Comparison of ENCODE assay signal across 12 cellular contexts in the genomic region with DNA sequence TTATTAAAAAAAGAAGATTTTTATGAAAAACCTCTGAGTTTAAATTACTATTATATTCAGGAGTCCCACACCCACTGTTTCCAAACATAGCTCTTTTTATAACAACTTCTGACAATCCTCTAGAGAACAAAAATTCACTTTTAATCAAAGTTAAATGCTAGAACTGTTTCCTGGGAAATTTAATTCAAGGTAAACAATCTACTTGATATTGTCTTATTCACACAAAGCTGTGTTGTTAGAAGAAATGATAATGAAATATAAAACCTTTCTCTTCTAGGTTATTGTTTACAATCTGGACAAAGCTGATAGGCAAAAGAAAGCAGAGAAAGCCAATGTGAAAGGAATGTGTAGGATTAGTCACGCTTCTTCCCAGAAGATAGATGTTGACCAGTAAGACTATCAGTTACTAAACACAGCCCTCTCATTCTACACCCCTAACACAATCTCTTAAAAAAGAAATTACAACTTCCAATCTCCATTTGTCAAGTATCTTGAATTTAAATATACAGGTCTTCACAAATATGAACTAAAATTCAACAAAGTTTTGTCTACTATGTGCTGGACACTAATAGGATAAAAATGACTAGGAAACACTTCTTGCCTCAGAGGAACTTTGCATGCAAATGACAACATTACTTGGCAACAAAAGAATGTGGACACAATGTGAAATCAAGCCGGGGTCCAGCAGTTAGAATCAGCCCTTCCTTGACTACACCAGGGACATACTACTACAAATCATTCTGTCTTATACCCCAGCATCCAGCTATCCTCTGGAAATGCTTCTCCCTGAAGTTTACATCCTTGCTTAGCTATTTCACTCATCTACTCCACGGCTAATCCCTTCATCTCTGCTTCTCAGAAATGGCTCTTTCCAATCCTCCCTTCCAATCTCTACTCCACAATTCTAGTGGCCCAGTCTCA.
DNase-seq lines count a peak whose midpoint lies in the region; ATAC-seq and TF ChIP-seq lines count a peak whose summit lies in the region.
"Had no signal": no experiment of that assay in that cellular context is flagged by ENCODE, and none has a peak within 500 bp of the region (broad histone marks: within the 10 kb centered on the region; RNA-seq: fewer than 3 reads in every experiment).

No MANE protein-coding gene starts in this region.

- peaks cover 11% of the 10 kb centered on the region for H3K9me3 ChIP-seq in lower lobe of right lung

- in situ Hi-C loops in brain microvascular endothelial cell (cut with HindIII; ENCODE audit: low pct_ligation_motif_present, low sequenced_read_pairs) = no loop called here

- peaks cover 11% of the 10 kb centered on the region for H3K9me3 Mint-ChIP-seq in T-helper 2 cell treated with Interferon-gamma antibody and Interleukin-4, amounts not matched to agents 5 μg/mL and 100 μg/mL, for 36 hours

- H3K27me3 ChIP-seq in ACC112 (ENCODE audit: insufficient read depth, low read length) (no peaks in the 10 kb centered on the region), brain microvascular endothelial cell (replicated peaks) (no peaks in the 10 kb centered on the region), lower lobe of right lung (ENCODE audit: low read depth) (no peaks in the 10 kb centered on the region)
- H3K27me3 ChIP-seq: BLaER1 treated with 17β-estradiol and CSF1 and Interleukin-3, amounts not matched to agents 10 nM and 100 nM had no signal

- peak; percentile 21 for DNase-seq in HFF-Myc (ENCODE audit: extremely low read depth, low read depth)
- DNase-seq in brain microvascular endothelial cell = peak; percentile 71
- peak; percentile 57 for DNase-seq in islet precursor cell
- DNase-seq in lower lobe of right lung = no peak
- no peak for DNase-seq in mesenteric fat pad (ENCODE audit: low spot score)
- DNase-seq in T-helper 2 cell treated with Interferon-gamma antibody and Interleukin-4, amounts not matched to agents 5 μg/mL and 100 μg/mL, for 36 hours (ENCODE audit: low spot score) = no peak
- DNase-seq: activated CD4-positive, alpha-beta memory T cell treated with anti-CD3 and anti-CD28 coated beads, Interleukin-2, amount 10 ng/mL, durations not matched to agents 7 days and 5 days had no signal

- no peaks in the 10 kb centered on the region for H3K36me3 Mint-ChIP-seq in T-helper 2 cell treated with Interferon-gamma antibody and Interleukin-4, amounts not matched to agents 5 μg/mL and 100 μg/mL, for 36 hours (ENCODE audit: low read depth)

- no peaks in the 10 kb centered on the region for H3K36me3 ChIP-seq in ACC112 (ENCODE audit: insufficient read depth, low read length)
- H3K36me3 ChIP-seq in brain microvascular endothelial cell (replicated peaks) = no peaks in the 10 kb centered on the region
- no peaks in the 10 kb centered on the region for H3K36me3 ChIP-seq in lower lobe of right lung

- no peak overlapping the region for H3K27ac Mint-ChIP-seq in T-helper 2 cell treated with Interferon-gamma antibody and Interleukin-4, amounts not matched to agents 5 μg/mL and 100 μg/mL, for 36 hours
- H3K27ac Mint-ChIP-seq: activated CD4-positive, alpha-beta memory T cell treated with anti-CD3 and anti-CD28 coated beads, Interleukin-2, amount 10 ng/mL, durations not matched to agents 7 days and 5 days; IgD-negative memory B cell; stimulated activated naive CD8-positive, alpha-beta T cell treated with anti-CD3 and anti-CD28 coated beads, Interleukin-15, Interleukin-2, amounts not matched to agents 100 ng/mL and 50 ng/mL, for 24 hours had no signal

- no peaks in the 10 kb centered on the region for H3K27me3 Mint-ChIP-seq in T-helper 2 cell treated with Interferon-gamma antibody and Interleukin-4, amounts not matched to agents 5 μg/mL and 100 μg/mL, for 36 hours (ENCODE audit: low read depth)
- H3K27me3 Mint-ChIP-seq: activated CD4-positive, alpha-beta memory T cell treated with anti-CD3 and anti-CD28 coated beads, Interleukin-2, amount 10 ng/mL, durations not matched to agents 7 days and 5 days; IgD-negative memory B cell; stimulated activated naive CD8-positive, alpha-beta T cell treated with anti-CD3 and anti-CD28 coated beads, Interleukin-15, Interleukin-2, amounts not matched to agents 100 ng/mL and 50 ng/mL, for 24 hours had no signal

- H3K4me1 Mint-ChIP-seq in T-helper 2 cell treated with Interferon-gamma antibody and Interleukin-4, amounts not matched to agents 5 μg/mL and 100 μg/mL, for 36 hours (ENCODE audit: low read depth) = no peaks in the 10 kb centered on the region
- H3K4me1 Mint-ChIP-seq: activated CD4-positive, alpha-beta memory T cell treated with anti-CD3 and anti-CD28 coated beads, Interleukin-2, amount 10 ng/mL, durations not matched to agents 7 days and 5 days had no signal

- H3K4me1 ChIP-seq in ACC112 (ENCODE audit: control insufficient read depth, insufficient read depth, low read length, unreplicated experiment) (peaks cover 12% of the 10 kb centered on the region), lower lobe of right lung (no peaks in the 10 kb centered on the region)
- H3K4me1 ChIP-seq: BLaER1 treated with 17β-estradiol and CSF1 and Interleukin-3, amounts not matched to agents 10 nM and 100 nM had no signal

- H3K27ac ChIP-seq in ACC112 (ENCODE audit: low read depth, low read length) = peak overlapping the region; percentile 56
- peak overlapping the region; percentile 41 for H3K27ac ChIP-seq in brain microvascular endothelial cell
- H3K27ac ChIP-seq in lower lobe of right lung = no peak overlapping the region
- H3K27ac ChIP-seq: BLaER1 treated with 17β-estradiol and CSF1 and Interleukin-3, amounts not matched to agents 10 nM and 100 nM had no signal

- H3K4me3 Mint-ChIP-seq in T-helper 2 cell treated with Interferon-gamma antibody and Interleukin-4, amounts not matched to agents 5 μg/mL and 100 μg/mL, for 36 hours = no peak overlapping the region
- H3K4me3 Mint-ChIP-seq: activated CD4-positive, alpha-beta memory T cell treated with anti-CD3 and anti-CD28 coated beads, Interleukin-2, amount 10 ng/mL, durations not matched to agents 7 days and 5 days; IgD-negative memory B cell; stimulated activated naive CD8-positive, alpha-beta T cell treated with anti-CD3 and anti-CD28 coated beads, Interleukin-15, Interleukin-2, amounts not matched to agents 100 ng/mL and 50 ng/mL, for 24 hours had no signal

- H3K4me3 ChIP-seq in ACC112 (ENCODE audit: low read depth, low read length) (peak overlapping the region; percentile 3; the same call in 1 of the 2 replicates), HFF-Myc (replicated peaks; ENCODE audit: low read depth, low read length) (no peak overlapping the region), brain microvascular endothelial cell (ENCODE audit: low read depth, low read length) (no peak overlapping the region), lower lobe of right lung (no peak overlapping the region)
- H3K4me3 ChIP-seq: BLaER1 treated with 17β-estradiol and CSF1 and Interleukin-3, amounts not matched to agents 10 nM and 100 nM had no signal

- ATAC-seq in lower lobe of right lung = no peak
- no peak for ATAC-seq in HG02885 (IDR thresholded peaks at IDR 0.05; ENCODE audit: poor library complexity, unreplicated experiment)

- peak overlapping the region; percentile 28 for H2AFZ ChIP-seq in ACC112 (ENCODE audit: low read length, unreplicated experiment)

- intact Hi-C loops in lower lobe of right lung (cut with DNase I) = no loop called here

- TF ChIP-seq CTCF in HFF-Myc (IDR thresholded peaks at IDR 0.05; ENCODE audit: low read depth, low read length, missing control alignments) = no peak
- TF ChIP-seq CTCF in brain microvascular endothelial cell (IDR thresholded peaks at IDR 0.05; ENCODE audit: low read depth, low read length, missing control alignments) = no peak
- no peak for TF ChIP-seq CTCF in lower lobe of right lung (IDR thresholded peaks at IDR 0.05)

- no peaks in the 10 kb centered on the region for H3K79me2 ChIP-seq in ACC112 (ENCODE audit: control insufficient read depth, insufficient read depth, low read length, unreplicated experiment)

Comparison
In these comparisons a context has a peak if more than half of its experiments do, and no peak if none do; other contexts are left out.
1. DNase-seq: peak in HFF-Myc (single experiment), brain microvascular endothelial cell (single experiment) and islet precursor cell (single experiment); none in lower lobe of right lung (single experiment), mesenteric fat pad (single experiment) and T-helper 2 cell treated with Interferon-gamma antibody and Interleukin-4, amounts not matched to agents 5 μg/mL and 100 μg/mL, for 36 hours (single experiment).